14 cellular contexts compared by ENCODE assay signal in the genomic region with DNA sequence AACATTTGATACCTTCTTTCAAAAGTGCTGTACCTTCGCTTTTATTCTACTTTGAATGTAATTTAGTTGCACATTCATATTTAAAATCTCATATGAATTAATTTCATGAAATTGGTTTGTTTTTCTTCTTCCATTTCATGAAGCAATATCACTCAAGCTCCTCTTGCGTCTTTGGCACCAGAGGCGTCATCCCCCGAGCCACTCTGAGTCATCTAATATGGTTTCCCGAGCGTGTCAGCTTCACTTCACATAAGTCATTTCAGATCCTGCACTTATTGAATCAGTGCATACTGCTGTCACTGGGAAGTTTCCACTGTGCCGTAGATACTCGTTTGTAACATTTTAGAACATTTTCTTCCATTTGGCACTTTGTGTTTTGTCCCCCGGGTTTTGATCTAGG. TPM values are rescaled to one million over a fixed set of nuclear protein-coding genes. Genes with fewer than 3 reads are reported as not detected.
DNase-seq lines count a peak whose midpoint lies in the region; ATAC-seq and TF ChIP-seq lines count a peak whose summit lies in the region.
"Had no signal": no experiment of that assay in that cellular context is flagged by ENCODE, and none has a peak within 500 bp of the region (broad histone marks: within the 10 kb centered on the region; RNA-seq: fewer than 3 reads in every experiment).

No MANE protein-coding gene starts in this region.

- H3K4me3 ChIP-seq in ACC112 (ENCODE audit: low read depth, low read length): no peak overlapping the region
- H3K4me3 ChIP-seq in ovary: no peak overlapping the region
- H3K4me3 ChIP-seq in sigmoid colon: no peak overlapping the region
- H3K4me3 ChIP-seq: body of pancreas, prostate gland, stomach had no signal

- TF ChIP-seq EP300 in ovary (IDR thresholded peaks at IDR 0.05) (no peak), sigmoid colon (IDR thresholded peaks at IDR 0.05) (no peak)

- WGBS in ovary, 3 donors: 89 to 93% (median 92%) methylated on average over 9 of the region's 9 CpGs
- WGBS in sigmoid colon, 2 donors: 87 to 88% methylated on average over 9 of the region's 9 CpGs

- TF ChIP-seq POLR2A in ovary (IDR thresholded peaks at IDR 0.05) (no peak), sigmoid colon (IDR thresholded peaks at IDR 0.05) (no peak)

- H3K27me3 ChIP-seq in ACC112 (ENCODE audit: insufficient read depth, low read length): no peaks in the 10 kb centered on the region
- no peaks in the 10 kb centered on the region for H3K27me3 ChIP-seq in ovary
- no peaks in the 10 kb centered on the region for H3K27me3 ChIP-seq in sigmoid colon
- H3K27me3 ChIP-seq: body of pancreas, stomach had no signal

- H3K4me1 ChIP-seq in ACC112 (ENCODE audit: control insufficient read depth, insufficient read depth, low read length, unreplicated experiment) (peaks cover 20% of the 10 kb centered on the region), ovary (ENCODE audit: insufficient read depth) (no peaks in the 10 kb centered on the region), sigmoid colon (peaks cover 0 to 2% (median 0%) of the 10 kb centered on the region in 4 donors)
- H3K4me1 ChIP-seq: prostate gland had no signal

- H3K9me3 ChIP-seq in ovary (no peaks in the 10 kb centered on the region), sigmoid colon (no peaks in the 10 kb centered on the region)
- H3K9me3 ChIP-seq: body of pancreas, prostate gland, stomach had no signal

- TF ChIP-seq CTCF in ovary (IDR thresholded peaks at IDR 0.05): no peak
- TF ChIP-seq CTCF in sigmoid colon (IDR thresholded peaks at IDR 0.05): no peak

- H3K27ac ChIP-seq in ACC112 (ENCODE audit: low read depth, low read length) (peak overlapping the region; percentile 63; the same call in 1 of the 2 replicates), ovary (no peak overlapping the region), sigmoid colon (no peak overlapping the region)
- H3K27ac ChIP-seq: body of pancreas, prostate gland, stomach had no signal

- peak; percentile 72 for DNase-seq in ELR (ENCODE audit: low read depth)
- peak; percentile 64 for DNase-seq in glomerular visceral epithelial cell (ENCODE audit: extremely low spot score)
- no peak for DNase-seq in ovary
- DNase-seq in sigmoid colon: no peak
- no peak for DNase-seq in NCI-H1694 treated with DMSO at 0.1 percent for 48 hours (lab: John Stamatoyannopoulos, UW)
- DNase-seq: activated CD8-positive, alpha-beta memory T cell treated with anti-CD3 and anti-CD28 coated beads, Interleukin-2, amount 50 U/mL, for 48 hours; body of pancreas; NCI-H524; stimulated activated CD4-positive, alpha-beta T cell treated with anti-CD3 and anti-CD28 coated beads, Interleukin-4, amount 100 ng/mL, for 4 hours; stomach had no signal

- ATAC-seq in SK-N-SH treated with all-trans-retinoic acid at 6 μM for 48 hours: peak; percentile 84
- ATAC-seq in GM21367 (IDR thresholded peaks at IDR 0.05; ENCODE audit: unreplicated experiment): no peak
- ATAC-seq: body of pancreas had no signal

- peaks cover 3% of the 10 kb centered on the region for H3K79me2 ChIP-seq in ACC112 (ENCODE audit: control insufficient read depth, insufficient read depth, low read length, unreplicated experiment)

- no peak overlapping the region for H2AFZ ChIP-seq in ACC112 (ENCODE audit: low read length, unreplicated experiment)

- no peaks in the 10 kb centered on the region for H3K36me3 ChIP-seq in ACC112 (ENCODE audit: insufficient read depth, low read length)
- H3K36me3 ChIP-seq in ovary: no peaks in the 10 kb centered on the region
- no peaks in the 10 kb centered on the region for H3K36me3 ChIP-seq in sigmoid colon
- H3K36me3 ChIP-seq: prostate gland had no signal

- intact Hi-C loops in ovary (cut with DNase I): no loop called here
- intact Hi-C loops in sigmoid colon (cut with DNase I): no loop called here

TF ChIP-seq in SK-N-SH treated with all-trans-retinoic acid at 6 μM for 48 hours, 23 proteins besides CTCF, POLR2A, EP300 and RAD21:
- TF ChIP-seq ARNTL (CRISPR knock-in tag; IDR thresholded peaks at IDR 0.05; ENCODE audit: borderline replicate concordance, low read depth) (no peak), SNAI2 (CRISPR knock-in tag; IDR thresholded peaks at IDR 0.05) (no peak), ZNF565 (CRISPR knock-in tag; conservative IDR thresholded peaks at IDR 0.05; ENCODE audit: low read depth) (no peak), PPARA (CRISPR knock-in tag; IDR thresholded peaks at IDR 0.05; ENCODE audit: borderline replicate concordance) (no peak), ZFP30 (CRISPR knock-in tag; IDR thresholded peaks at IDR 0.05) (no peak), ISL1 (CRISPR knock-in tag; IDR thresholded peaks at IDR 0.05) (peak; percentile 86), TOX (CRISPR knock-in tag; IDR thresholded peaks at IDR 0.05; ENCODE audit: borderline replicate concordance) (peak; percentile 85; the same call in 1 of the 2 replicates), CREB5 (CRISPR knock-in tag; IDR thresholded peaks at IDR 0.05; ENCODE audit: low read depth) (peak; percentile 73; the same call in 1 of the 2 replicates), ZC3H10 (CRISPR knock-in tag; IDR thresholded peaks at IDR 0.05) (peak; percentile 98), CSRNP3 (CRISPR knock-in tag; IDR thresholded peaks at IDR 0.05) (peak; percentile 72; the same call in 1 of the 2 replicates), PATZ1 (CRISPR knock-in tag; IDR thresholded peaks at IDR 0.05; ENCODE audit: borderline replicate concordance) (0 out of 2 replicates have a peak, but pooled peaks have one; percentile 19)
TF ChIP-seq in SK-N-SH treated with all-trans-retinoic acid at 6 μM for 48 hours: peak in this region for 6.

RNA-seq across cellular contexts. Expression of gene WDR25, which starts 52.4 kb away (rescaled TPM):
- total RNA-seq in ovary (10 to 100 TPM in 3 of 7 donors, 1 to 10 TPM in 4; 8.4 to 16.9 (median 9.8) TPM), sigmoid colon (10 to 100 TPM in 3 of 4 donors, 1 to 10 TPM in 1; 8.7 to 21.0 (median 11.5) TPM)
- polyA plus RNA-seq in ovary (1 to 10 TPM; 4.2 to 7.4 TPM), sigmoid colon (1 to 10 TPM; 6.9 to 9.6 (median 7.3) TPM)

Comparison
In these comparisons a context has a peak if more than half of its experiments do, and no peak if none do; other contexts are left out.
1. DNase-seq: peak in ELR (single experiment) and glomerular visceral epithelial cell (single experiment); none in ovary (0 of 5), sigmoid colon (single experiment) and NCI-H1694 treated with DMSO at 0.1 percent for 48 hours (single experiment).